In genomic region chr19:30029721-30030510, GRCh38 we compare ENCODE assay signal across 9 cellular contexts.
DNase-seq lines count a peak whose midpoint lies in the region; ATAC-seq and TF ChIP-seq lines count a peak whose summit lies in the region.
"Had no signal": no experiment of that assay in that cellular context is flagged by ENCODE, and none has a peak within 500 bp of the region (broad histone marks: within the 10 kb centered on the region; RNA-seq: fewer than 3 reads in every experiment).

No MANE protein-coding gene starts in this region.

- H3K36me3 ChIP-seq in fibroblast of lung (ENCODE audit: control insufficient read depth, insufficient read depth, low read length) = no peaks in the 10 kb centered on the region

- H3K4me3 Mint-ChIP-seq in endothelial cell (ENCODE audit: unreplicated experiment) = no peak overlapping the region

- no peaks in the 10 kb centered on the region for H3K4me1 Mint-ChIP-seq in endothelial cell (ENCODE audit: unreplicated experiment)

- no peak overlapping the region for H2AFZ ChIP-seq in fibroblast of lung (ENCODE audit: low read length)

- no peaks in the 10 kb centered on the region for H3K9me3 Mint-ChIP-seq in endothelial cell (ENCODE audit: unreplicated experiment)

- in situ Hi-C loops in GM13977 (cut with MboI; ENCODE audit: low pct_unique_long_range_greater_than_20kb, low sequenced_read_pairs, unreplicated experiment) (no loop called here), G401 (cut with HindIII; ENCODE audit: low sequenced_read_pairs) (no loop called here)

- no peak for TF ChIP-seq CTCF in GM13977 (IDR thresholded peaks at IDR 0.05; ENCODE audit: extremely low read depth, insufficient read depth, missing control alignments)
- TF ChIP-seq CTCF in fibroblast of lung (conservative IDR thresholded peaks at IDR 0.05 in 1 of 2, IDR thresholded peaks at IDR 0.05 in 1 of 2; ENCODE audit: low read depth in 1 of 2, low read length in 2 of 2) = no peak
- no peak for TF ChIP-seq CTCF in endothelial cell (IDR thresholded peaks at IDR 0.05; ENCODE audit: unreplicated experiment)

- no peaks in the 10 kb centered on the region for H3K36me3 Mint-ChIP-seq in endothelial cell (ENCODE audit: low read depth, unreplicated experiment)

- no peaks in the 10 kb centered on the region for H3K27me3 ChIP-seq in fibroblast of lung (ENCODE audit: control insufficient read depth, insufficient read depth, low read length)

- H3K79me2 ChIP-seq in fibroblast of lung (ENCODE audit: control insufficient read depth, insufficient read depth, low read length) = no peaks in the 10 kb centered on the region

- peak; percentile 88 for ATAC-seq in GM21737 (IDR thresholded peaks at IDR 0.05; ENCODE audit: unreplicated experiment)

- no peak overlapping the region for H3K4me2 ChIP-seq in fibroblast of lung (ENCODE audit: extremely low read depth, insufficient read depth, low read length)

- H4K20me1 ChIP-seq in fibroblast of lung (ENCODE audit: control insufficient read depth, extremely low read depth, insufficient read depth, low read length) = no peaks in the 10 kb centered on the region

- no peak overlapping the region for H3K9ac ChIP-seq in fibroblast of lung (ENCODE audit: insufficient read depth, low read length)

- no peaks in the 10 kb centered on the region for H3K4me1 ChIP-seq in fibroblast of lung (ENCODE audit: control insufficient read depth, extremely low read depth, insufficient read depth, low read length)

- no peak overlapping the region for H3K27ac ChIP-seq in fibroblast of lung (ENCODE audit: insufficient read depth, low read length)

- H3K27ac Mint-ChIP-seq in endothelial cell (ENCODE audit: unreplicated experiment) = no peak overlapping the region

- DNase-seq in GM13977 (ENCODE audit: low spot score) = peak; percentile 47
- DNase-seq in HT-29 (ENCODE audit: low spot score) = peak; percentile 75
- peak; percentile 4 to 88 for DNase-seq in fibroblast of lung (ENCODE audit: low read depth in 2 of 2)
- DNase-seq in G401 (ENCODE audit: low spot score) = no peak
- no peak for DNase-seq in NCI-H748 (lab: John Stamatoyannopoulos, UW; ENCODE audit: unreplicated experiment)
- DNase-seq in AML-193 (lab: John Stamatoyannopoulos, UW) = no peak
- no peak for DNase-seq in endothelial cell (ENCODE audit: low spot score)
- DNase-seq: NCI-H524 had no signal

- H3K27me3 Mint-ChIP-seq in endothelial cell (ENCODE audit: unreplicated experiment) = no peaks in the 10 kb centered on the region

- no peaks in the 10 kb centered on the region for H3K9me3 ChIP-seq in fibroblast of lung (ENCODE audit: control insufficient read depth, insufficient read depth, low read depth, low read length)

- H3K4me3 ChIP-seq in fibroblast of lung (replicated peaks in 1 of 4; ENCODE audit: control extremely low read depth in 1 of 4, insufficient read depth in 1 of 4, low read depth in 3 of 4, low read length in 4 of 4) = no peak overlapping the region

Comparison
In these comparisons a context has a peak if more than half of its experiments do, and no peak if none do; other contexts are left out.
1. DNase-seq: peak in GM13977 (single experiment), HT-29 (single experiment) and fibroblast of lung (2 of 2); none in G401 (single experiment), NCI-H748 (single experiment), AML-193 (0 of 2) and endothelial cell (single experiment).